In genomic region chr2:100285691-100286090, GRCh38 we compare ENCODE assay signal across 11 cellular contexts. TPM values are rescaled to one million over a fixed set of nuclear protein-coding genes. Genes with fewer than 3 reads are reported as not detected.
A peak's percentile ranks its signal among the peaks of the same experiment; 100 is the strongest.
DNase-seq lines count a peak whose midpoint lies in the region; ATAC-seq and TF ChIP-seq lines count a peak whose summit lies in the region.
"Had no signal": no experiment of that assay in that cellular context is flagged by ENCODE, and none has a peak within 500 bp of the region (broad histone marks: within the 10 kb centered on the region; RNA-seq: fewer than 3 reads in every experiment).

No MANE protein-coding gene starts in this region.

- H2AFZ ChIP-seq in HCT116 (ENCODE audit: low read depth, low read length, poor library complexity, severe bottlenecking), result peak overlapping the region; percentile 41
- no peak overlapping the region for H2AFZ ChIP-seq in hepatocyte

- H3K36me3 Mint-ChIP-seq in Caco-2 (ENCODE audit: insufficient read depth, unreplicated experiment), result no peaks in the 10 kb centered on the region

- H3K4me2 ChIP-seq in HCT116 (ENCODE audit: low read length), result peak overlapping the region; percentile 68
- H3K4me2 ChIP-seq in hepatocyte, result no peak overlapping the region

- H3K36me3 ChIP-seq in HCT116 (ENCODE audit: control insufficient read depth in 1 of 2, insufficient read depth in 2 of 2, low read length in 2 of 2) (no peaks in the 10 kb centered on the region), hepatocyte (replicated peaks; ENCODE audit: insufficient read depth, low read depth) (no peaks in the 10 kb centered on the region), Caco-2 (ENCODE audit: control insufficient read depth, insufficient read depth, low read length) (no peaks in the 10 kb centered on the region), testis (ENCODE audit: low read depth, missing control alignments) (no peaks in the 10 kb centered on the region)

- no peaks in the 10 kb centered on the region for H3K9me3 Mint-ChIP-seq in Caco-2 (ENCODE audit: unreplicated experiment)
- H3K9me3 Mint-ChIP-seq: activated naive CD4-positive, alpha-beta T cell treated with anti-CD3 and anti-CD28 coated beads for 36 hours had no signal

- DNase-seq in HCT116 (ENCODE audit: low read depth, low spot score) (peak; percentile 31), amniotic epithelial cell (ENCODE audit: low read depth) (peak; percentile 83), hepatocyte (ENCODE audit: low spot score) (no peak), retinal pigment epithelial cell (ENCODE audit: low read depth) (peak; percentile 39), C1 segment of cervical spinal cord (lab: John Stamatoyannopoulos, UW) (no peak), Caco-2 (no peak), testis (no peak)
- DNase-seq: activated CD4-positive, alpha-beta T cell treated with anti-CD3 and anti-CD28 coated beads, Interleukin-2, amount 10 ng/mL, durations not matched to agents 24 days and 14 days; activated naive CD4-positive, alpha-beta T cell treated with anti-CD3 and anti-CD28 coated beads for 36 hours had no signal

- CTCF ChIA-PET in HCT116 (lab: Charles Lee) (interaction anchor here (1.5 kb wide), 1 partner anchor 95 kb away, joined by 9 read pairs; no protein-coding TSS in a partner anchor), Caco-2 (lab: Charles Lee) (no interaction called here)

- no peak for TF ChIP-seq RAD21 in HCT116 (IDR thresholded peaks at IDR 0.05; ENCODE audit: low read depth)

- TF ChIP-seq CTCF in HCT116 (IDR thresholded peaks at IDR 0.05 in 2 of 3, conservative IDR thresholded peaks at IDR 0.05 in 1 of 3; ENCODE audit: borderline replicate concordance in 1 of 3, insufficient read depth in 1 of 3, low read depth in 2 of 3, low read length in 2 of 3) (no peak), hepatocyte (IDR thresholded peaks at IDR 0.05; ENCODE audit: poor library complexity) (no peak), retinal pigment epithelial cell (conservative IDR thresholded peaks at IDR 0.05; ENCODE audit: low read depth, low read length) (no peak), Caco-2 (IDR thresholded peaks at IDR 0.05; ENCODE audit: insufficient read depth in 1 of 2, low read depth in 1 of 2, low read length in 1 of 2, severe bottlenecking in 1 of 2, unreplicated experiment in 1 of 2) (no peak), testis (IDR thresholded peaks at IDR 0.05) (no peak)

- H3K9me3 ChIP-seq in HCT116 (ENCODE audit: control insufficient read depth in 1 of 2, insufficient read depth in 1 of 2, low read depth in 1 of 2, low read length in 2 of 2), result no peaks in the 10 kb centered on the region
- H3K9me3 ChIP-seq in hepatocyte (ENCODE audit: low read depth), result no peaks in the 10 kb centered on the region
- no peaks in the 10 kb centered on the region for H3K9me3 ChIP-seq in Caco-2
- no peaks in the 10 kb centered on the region for H3K9me3 ChIP-seq in testis

- H3K27ac ChIP-seq in HCT116 (ENCODE audit: low read depth, low read length) (peak overlapping the region; percentile 56), hepatocyte (peak overlapping the region; percentile 8), testis (peak overlapping the region in 1 of 2 donors; percentile 19)

- no peak overlapping the region for H3K27ac Mint-ChIP-seq in Caco-2 (ENCODE audit: unreplicated experiment)
- H3K27ac Mint-ChIP-seq: activated CD4-positive, alpha-beta T cell treated with anti-CD3 and anti-CD28 coated beads, Interleukin-2, amount 10 ng/mL, durations not matched to agents 24 days and 14 days; activated naive CD4-positive, alpha-beta T cell treated with anti-CD3 and anti-CD28 coated beads for 36 hours had no signal

- BruUV-seq in HCT116 (replicated peaks; lab: Mats Ljungman, UMichigan) (no TSS peak), Caco-2 (replicated peaks; lab: Mats Ljungman, UMichigan) (no TSS peak)

- H3K4me1 ChIP-seq in HCT116 (ENCODE audit: control insufficient read depth in 1 of 2, insufficient read depth in 2 of 2, low read length in 2 of 2), result peaks cover 75 to 82% of the 10 kb centered on the region in 2 experiments
- H3K4me1 ChIP-seq in hepatocyte (ENCODE audit: insufficient read depth), result peaks cover 6% of the 10 kb centered on the region
- H3K4me1 ChIP-seq in Caco-2, result no peaks in the 10 kb centered on the region
- H3K4me1 ChIP-seq in testis, result peaks cover 18% of the 10 kb centered on the region

- H3K9ac ChIP-seq in HCT116 (ENCODE audit: low read length), result peak overlapping the region; percentile 1; the same call in 1 of the 2 replicates

- H3K9me2 ChIP-seq in HCT116 (ENCODE audit: insufficient read depth), result no peaks in the 10 kb centered on the region
- no peaks in the 10 kb centered on the region for H3K9me2 ChIP-seq in hepatocyte (replicated peaks; ENCODE audit: insufficient read depth)

- intact Hi-C loops in HCT116 (cut with micrococcal nuclease), result no loop called here
- intact Hi-C loops in Caco-2 (cut with micrococcal nuclease; ENCODE audit: unreplicated experiment), result no loop called here
- intact Hi-C loops in testis (cut with DNase I; ENCODE audit: low total_unique reads), result no loop called here

- POLR2A ChIA-PET in HCT116 (lab: Charles Lee) (no interaction called here), Caco-2 (lab: Charles Lee) (no interaction called here)

- no peak overlapping the region for H3K4me3 Mint-ChIP-seq in Caco-2 (ENCODE audit: unreplicated experiment)
- H3K4me3 Mint-ChIP-seq: activated CD4-positive, alpha-beta T cell treated with anti-CD3 and anti-CD28 coated beads, Interleukin-2, amount 10 ng/mL, durations not matched to agents 24 days and 14 days; activated naive CD4-positive, alpha-beta T cell treated with anti-CD3 and anti-CD28 coated beads for 36 hours had no signal

- RAD21 ChIA-PET in HCT116 (lab: Charles Lee; ENCODE audit: low non-redundant PET in 1 of 2, low total read pairs in 2 of 2, uncharacterized antibody in 2 of 2, unreplicated experiment in 2 of 2), result no interaction called here

- ATAC-seq in HCT116, result no peak
- ATAC-seq in HG02642 (IDR thresholded peaks at IDR 0.05; ENCODE audit: poor library complexity, unreplicated experiment), result no peak

- peaks cover 3% of the 10 kb centered on the region for H3K27me3 Mint-ChIP-seq in Caco-2 (ENCODE audit: insufficient read depth, unreplicated experiment)

- H3K4me3 ChIP-seq in HCT116 (replicated peaks in 1 of 2; ENCODE audit: low read depth in 1 of 2, low read length in 2 of 2), result no peak overlapping the region
- H3K4me3 ChIP-seq in hepatocyte, result no peak overlapping the region
- H3K4me3 ChIP-seq in retinal pigment epithelial cell (ENCODE audit: low read length), result no peak overlapping the region
- no peak overlapping the region for H3K4me3 ChIP-seq in Caco-2 (ENCODE audit: low read depth, low read length)
- H3K4me3 ChIP-seq in testis, result no peak overlapping the region

- H4K20me1 ChIP-seq in HCT116 (ENCODE audit: insufficient read depth) (no peaks in the 10 kb centered on the region), hepatocyte (ENCODE audit: insufficient read depth, poor library complexity, severe bottlenecking) (no peaks in the 10 kb centered on the region)

- H3K4me1 Mint-ChIP-seq in Caco-2 (ENCODE audit: low read depth, unreplicated experiment), result no peaks in the 10 kb centered on the region

- WGBS in hepatocyte (ENCODE audit: low lambda C conversion rate, missing lambda C conversion rate), result 53% methylated on average over 6 of the region's 6 CpGs
- WGBS in testis, 2 donors, result 49 to 61% methylated on average over 6 of the region's 6 CpGs

- H3K79me2 ChIP-seq in HCT116 (ENCODE audit: insufficient read depth, low read length) (no peaks in the 10 kb centered on the region), hepatocyte (no peaks in the 10 kb centered on the region)

- TF ChIP-seq POLR2A in HCT116 (IDR thresholded peaks at IDR 0.05; ENCODE audit: borderline replicate concordance, extremely low read depth, insufficient read depth, insufficient read length) (no peak), testis (IDR thresholded peaks at IDR 0.05) (no peak)

- H3K27me3 ChIP-seq in HCT116 (ENCODE audit: insufficient read depth, low read length) (no peaks in the 10 kb centered on the region), hepatocyte (no peaks in the 10 kb centered on the region), Caco-2 (replicated peaks; ENCODE audit: control insufficient read depth, insufficient read depth, low read length) (no peaks in the 10 kb centered on the region), testis (no peaks in the 10 kb centered on the region)

TF ChIP-seq in HCT116, 20 proteins besides CTCF, POLR2A, EP300 and RAD21 (continues in another document):
- TF ChIP-seq TCF7L2 (IDR thresholded peaks at IDR 0.05; ENCODE audit: borderline replicate concordance, extremely low read depth, insufficient read depth, insufficient read length), result peak; percentile 49
- no peak for TF ChIP-seq EGR1 (IDR thresholded peaks at IDR 0.05; ENCODE audit: low read depth)
- TF ChIP-seq REST (IDR thresholded peaks at IDR 0.05; ENCODE audit: low read depth), result no peak
- no peak for TF ChIP-seq ELF1 (IDR thresholded peaks at IDR 0.05; ENCODE audit: borderline replicate concordance, low read depth)
- TF ChIP-seq ZNF274 (IDR thresholded peaks at IDR 0.05; ENCODE audit: low read depth, low read length), result no peak

RNA-seq across cellular contexts. Expression of gene LONRF2, which starts 36.6 kb away (rescaled TPM):
- total RNA-seq in HCT116 (2021; ENCODE audit: unreplicated experiment) (1.6 TPM), hepatocyte (1.4 and 1.9 TPM in 2 replicates), Caco-2 (2022) (not detected in 2 replicates), testis (10 to 100 TPM; 16.1 to 17.7 TPM)
- polyA plus RNA-seq in HCT116 (2012), result 0.29 and 0.65 TPM in 2 replicates
- polyA plus RNA-seq in hepatocyte (0.69 and 1.6 TPM in 2 replicates), testis (ENCODE audit: insufficient read depth, low read depth, low replicate concordance) (6.5 TPM)
- total RNA-seq: activated naive CD4-positive, alpha-beta T cell treated with anti-CD3 and anti-CD28 coated beads for 36 hours; dermis microvascular lymphatic vessel endothelial cell had no signal

Comparison
In these comparisons a context has a peak if more than half of its experiments do, and no peak if none do; other contexts are left out.
1. DNase-seq: peak in HCT116 (single experiment), amniotic epithelial cell (single experiment) and retinal pigment epithelial cell (single experiment); none in hepatocyte (single experiment), C1 segment of cervical spinal cord (0 of 14), Caco-2 (0 of 2) and testis (single experiment).